ENCODE assay signal across 2 cellular contexts in genomic region chr22:40179535-40179934, GRCh38.
TF ChIP-seq lines count a peak whose summit lies in the region.

No MANE protein-coding gene starts in this region.

TF ChIP-seq in H1, 55 proteins besides CTCF, POLR2A, EP300 and RAD21 (continued from another document):
- TF ChIP-seq FOSL1 (IDR thresholded peaks at IDR 0.05; ENCODE audit: insufficient read depth, low read depth, low read length) = no peak
- no peak for TF ChIP-seq TEAD4 (IDR thresholded peaks at IDR 0.05; ENCODE audit: low read depth, low read length)
- no peak for TF ChIP-seq SAP30 (IDR thresholded peaks at IDR 0.05; ENCODE audit: insufficient read depth, insufficient replicate concordance, low read length)

TF ChIP-seq in neural cell, 6 proteins besides CTCF, POLR2A, EP300 and RAD21 (continued from another document):
- peak; percentile 31 for TF ChIP-seq REST (IDR thresholded peaks at IDR 0.05; ENCODE audit: borderline replicate concordance)
